14 cellular contexts compared by ENCODE assay signal in the genomic region with DNA sequence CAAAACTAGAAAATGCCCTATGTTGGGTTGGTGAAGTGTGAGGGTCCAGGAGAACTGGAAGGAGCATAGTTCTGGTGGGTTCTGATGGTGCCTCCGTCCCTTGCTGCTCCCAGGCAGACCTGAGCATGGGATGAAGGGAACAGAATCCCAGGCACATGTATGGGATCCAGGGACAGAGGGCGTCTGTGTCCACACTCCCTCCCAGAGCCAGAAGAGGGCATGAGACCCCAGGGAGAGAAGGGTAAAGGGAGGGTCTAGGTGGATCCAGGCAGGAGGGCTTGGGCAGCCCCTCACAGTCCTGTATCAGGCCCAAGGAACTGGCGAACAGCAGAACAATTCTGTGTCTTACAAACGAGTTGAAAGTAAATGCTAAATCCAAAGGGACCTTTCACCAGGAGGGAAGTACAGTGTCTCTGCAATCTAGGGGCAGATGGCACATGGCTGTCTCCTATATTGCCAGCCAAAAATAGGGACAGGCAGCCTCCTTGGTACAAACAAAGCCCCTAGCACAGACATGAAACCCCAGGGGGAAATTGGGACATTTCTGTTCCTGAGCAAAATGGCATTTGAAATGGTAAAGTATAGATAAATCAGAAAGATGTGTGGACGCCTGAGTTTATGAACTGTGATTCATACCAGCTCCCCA. TPM values are rescaled to one million over a fixed set of nuclear protein-coding genes. Genes with fewer than 3 reads are reported as not detected.
DNase-seq lines count a peak whose midpoint lies in the region; ATAC-seq, FAIRE-seq and TF ChIP-seq lines count a peak whose summit lies in the region.
"Had no signal": no experiment of that assay in that cellular context is flagged by ENCODE, and none has a peak within 500 bp of the region (broad histone marks: within the 10 kb centered on the region; RNA-seq: fewer than 3 reads in every experiment).

No MANE protein-coding gene starts in this region.

- POLR2A ChIA-PET in A549 (lab: Yijun Ruan, JAX): no interaction called here

- no peaks in the 10 kb centered on the region for H3K9me3 ChIP-seq in A549

- FAIRE-seq in A549 (lab: Jason Lieb, UNC): no peak
- FAIRE-seq: GM12892, HTR-8/SVneo had no signal

- no peak for TF ChIP-seq POLR2A in A549 (IDR thresholded peaks at IDR 0.05; ENCODE audit: low read length)

- DNase-seq in A549 (ENCODE audit: low read depth in 1 of 2, low spot score in 1 of 2) (no peak), D341Med (ENCODE audit: low spot score) (peak; percentile 64), NCI-H69 (lab: John Stamatoyannopoulos, UW) (peak; percentile 36), iPS DF 4.7 (ENCODE audit: extremely low read depth, low spot score) (peak; percentile 14), OCI-M2 (lab: John Stamatoyannopoulos, UW; ENCODE audit: unreplicated experiment) (no peak), NCI-H1105 treated with DMSO at 0.1 percent for 48 hours (lab: John Stamatoyannopoulos, UW) (no peak), SHP77 treated with DMSO at 0.1 percent for 48 hours (lab: John Stamatoyannopoulos, UW) (no peak)
- DNase-seq: activated naive CD8-positive, alpha-beta T cell treated with anti-CD3 and anti-CD28 coated beads, Interleukin-2, amount 50 U/mL, for 24 hours; cerebellar nuclear complex; MM.1S had no signal

- peak; percentile 54 to 76; a peak in 4 of 6 replicates for ATAC-seq in A549
- ATAC-seq: activated CD4-positive, CD25-positive, alpha-beta regulatory T cell treated with anti-CD3 and anti-CD28 coated beads, Interleukin-2, amount 50 U/mL, for 24 hours; activated naive CD8-positive, alpha-beta T cell treated with anti-CD3 and anti-CD28 coated beads, Interleukin-2, amount 50 U/mL, for 24 hours; Panc1 had no signal

- CTCF ChIA-PET in A549 (lab: Yijun Ruan, JAX): no interaction called here

- WGBS in A549 (ENCODE audit: missing lambda C conversion rate): 13% methylated on average over 5 of the region's 5 CpGs

- no peak overlapping the region for H3K4me3 ChIP-seq in A549

- H3K27ac ChIP-seq in A549: no peak overlapping the region

- no peak for TF ChIP-seq CTCF in A549 (IDR thresholded peaks at IDR 0.05)

- no peak for TF ChIP-seq RAD21 in A549 (conservative IDR thresholded peaks at IDR 0.05 in 1 of 2, IDR thresholded peaks at IDR 0.05 in 1 of 2)

- TF ChIP-seq EP300 in A549 (IDR thresholded peaks at IDR 0.05): no peak

- no peaks in the 10 kb centered on the region for H3K4me1 ChIP-seq in A549

- H3K4me2 ChIP-seq in A549: no peak overlapping the region

TF ChIP-seq in A549, 52 proteins besides CTCF, POLR2A, EP300 and RAD21:
- no peak for TF ChIP-seq CHD2 (IDR thresholded peaks at IDR 0.05; ENCODE audit: low read length, partially characterized antibody)
- TF ChIP-seq, protein P1, sequence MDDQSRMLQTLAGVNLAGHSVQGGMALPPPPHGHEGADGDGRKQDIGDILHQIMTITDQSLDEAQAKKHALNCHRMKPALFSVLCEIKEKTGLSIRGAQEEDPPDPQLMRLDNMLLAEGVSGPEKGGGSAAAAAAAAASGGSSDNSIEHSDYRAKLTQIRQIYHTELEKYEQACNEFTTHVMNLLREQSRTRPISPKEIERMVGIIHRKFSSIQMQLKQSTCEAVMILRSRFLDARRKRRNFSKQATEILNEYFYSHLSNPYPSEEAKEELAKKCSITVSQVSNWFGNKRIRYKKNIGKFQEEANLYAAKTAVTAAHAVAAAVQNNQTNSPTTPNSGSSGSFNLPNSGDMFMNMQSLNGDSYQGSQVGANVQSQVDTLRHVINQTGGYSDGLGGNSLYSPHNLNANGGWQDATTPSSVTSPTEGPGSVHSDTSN (IDR thresholded peaks at IDR 0.05): no peak
- TF ChIP-seq PHF8 (IDR thresholded peaks at IDR 0.05; ENCODE audit: borderline replicate concordance, low read depth): no peak
- TF ChIP-seq EHF (CRISPR knock-in tag; IDR thresholded peaks at IDR 0.05): no peak
- no peak for TF ChIP-seq MYC (IDR thresholded peaks at IDR 0.05; ENCODE audit: borderline replicate concordance, low read length)
- no peak for TF ChIP-seq NR3C1 (IDR thresholded peaks at IDR 0.05)
- TF ChIP-seq TFCP2L1 (CRISPR knock-in tag; IDR thresholded peaks at IDR 0.05): no peak
- TF ChIP-seq MAFK (IDR thresholded peaks at IDR 0.05; ENCODE audit: partially characterized antibody): no peak
- TF ChIP-seq KDM1A (IDR thresholded peaks at IDR 0.05; ENCODE audit: low read depth): no peak
- TF ChIP-seq RCOR1 (IDR thresholded peaks at IDR 0.05; ENCODE audit: low read depth, low read length): no peak
- no peak for TF ChIP-seq BHLHE40 (IDR thresholded peaks at IDR 0.05; ENCODE audit: low read depth, low read length)
- TF ChIP-seq GATA3 (IDR thresholded peaks at IDR 0.05; ENCODE audit: borderline replicate concordance): no peak
- no peak for TF ChIP-seq ESRRA (IDR thresholded peaks at IDR 0.05; ENCODE audit: borderline replicate concordance, low read length)
TF ChIP-seq in A549: peak in this region for 0.

RNA-seq across cellular contexts. Expression of gene BPIFA1, which starts 2.5 kb away (rescaled TPM):
- polyA plus RNA-seq in A549 (2011; rRNA removed): not detected in 2 replicates
- polyA plus RNA-seq in A549 (2012; cell fraction: cytosol; rRNA removed): not detected in 2 replicates
- polyA plus RNA-seq in A549 (2012; cell fraction: nucleus; rRNA removed): not detected in 2 replicates
- polyA plus RNA-seq in A549 (2017; fragmentation: RNase III; extraction: RNeasy Plus Mini Kit Qiagen cat#74134 plus additional on column Dnase treatment): not detected in 3 replicates
- polyA minus RNA-seq in A549 (2011; rRNA and poly(A)+ RNA removed): not detected in 2 replicates

RNA-seq across cellular contexts. Expression of gene BPIFA3, which starts 16.1 kb away (rescaled TPM):
- polyA plus RNA-seq in A549 (2011; rRNA removed): not detected in 2 replicates
- not detected in 2 replicates for polyA plus RNA-seq in A549 (2012; cell fraction: cytosol; rRNA removed)
- not detected in 2 replicates for polyA plus RNA-seq in A549 (2012; cell fraction: nucleus; rRNA removed)
- polyA plus RNA-seq in A549 (2017; fragmentation: RNase III; extraction: RNeasy Plus Mini Kit Qiagen cat#74134 plus additional on column Dnase treatment): not detected in 3 replicates
- not detected in 2 replicates for polyA minus RNA-seq in A549 (2011; rRNA and poly(A)+ RNA removed)

RNA-seq across cellular contexts. Expression of gene BPIFB1, which starts 49.8 kb away (rescaled TPM):
- polyA plus RNA-seq in A549 (2011; rRNA removed) (0.18 and 0.67 TPM in 2 replicates), A549 (2017; fragmentation: RNase III; extraction: RNeasy Plus Mini Kit Qiagen cat#74134 plus additional on column Dnase treatment) (not detected in 3 replicates)
- polyA plus RNA-seq in A549 (2012; cell fraction: cytosol; rRNA removed): 0.04 and 0.05 TPM in 2 replicates
- not detected in 2 replicates for polyA plus RNA-seq in A549 (2012; cell fraction: nucleus; rRNA removed)
- 0.24 and 0.41 TPM in 2 replicates for polyA minus RNA-seq in A549 (2011; rRNA and poly(A)+ RNA removed)

Comparison
In these comparisons a context has a peak if more than half of its experiments do, and no peak if none do; other contexts are left out.
1. DNase-seq: peak in D341Med (single experiment), NCI-H69 (single experiment) and iPS DF 4.7 (single experiment); none in A549 (0 of 2), OCI-M2 (single experiment), NCI-H1105 treated with DMSO at 0.1 percent for 48 hours (single experiment) and SHP77 treated with DMSO at 0.1 percent for 48 hours (single experiment).